Comparison of ENCODE assay signal across 8 cellular contexts in genomic region chr7:48088559-48089414, GRCh38. TPM values are rescaled to one million over a fixed set of nuclear protein-coding genes. Genes with fewer than 3 reads are reported as not detected.
DNase-seq lines count a peak whose midpoint lies in the region; ATAC-seq, FAIRE-seq and TF ChIP-seq lines count a peak whose summit lies in the region.

UPP1 (plus strand) TSS chr7:48089265; CDS start chr7:48094784, 5,519 bp downstream.

- peak within 1 kb of the TSS; percentile 57 to 94 (median 88) for H3K4me3 ChIP-seq in esophagus squamous epithelium

- intact Hi-C loops in esophagus squamous epithelium (cut with DNase I) = no loop called here

- H3K4me1 ChIP-seq in esophagus squamous epithelium = peaks cover 24 to 92% (median 61%) of the 10 kb centered on the region in 3 donors

- H3K9me3 ChIP-seq in esophagus squamous epithelium = no peaks in the 10 kb centered on the region

- H3K27ac ChIP-seq in esophagus squamous epithelium = peak within 1 kb of the TSS; percentile 89 to 98 (median 95)

- peaks cover 8 to 17% of the 10 kb centered on the region in 2 donors for H3K36me3 Mint-ChIP-seq in activated T-cell treated with anti-CD3 and anti-CD28 coated beads, Interleukin-2, amount 50 U/mL, for 72 hours (ENCODE audit: insufficient read depth in 2 of 2)
- no peaks in the 10 kb centered on the region for H3K36me3 Mint-ChIP-seq in naive B cell
- peaks cover 26% of the 10 kb centered on the region for H3K36me3 Mint-ChIP-seq in stimulated activated memory B cell treated with anti-CD40 and anti-IgM and Interleukin-4, amounts not matched to agents 10 μg/mL and 1 μg/mL and 100 μg/mL, for 72 hours

- in situ Hi-C loops in Caki2 (cut with HindIII; ENCODE audit: low pct_unique_long_range_greater_than_20kb, low sequenced_read_pairs) = no loop called here

- TF ChIP-seq POLR2A in esophagus squamous epithelium (IDR thresholded peaks at IDR 0.05) = peak in 3 of 4 donors; percentile 16 to 91 (median 81)

- H3K27ac Mint-ChIP-seq in activated T-cell treated with anti-CD3 and anti-CD28 coated beads, Interleukin-2, amount 50 U/mL, for 72 hours = peak within 1 kb of the TSS; percentile 92
- H3K27ac Mint-ChIP-seq in naive B cell = peak within 1 kb of the TSS in 4 of 6 donors; percentile 74 to 93 (median 75)
- H3K27ac Mint-ChIP-seq in stimulated activated memory B cell treated with anti-CD40 and anti-IgM and Interleukin-4, amounts not matched to agents 10 μg/mL and 1 μg/mL and 100 μg/mL, for 72 hours = peak within 1 kb of the TSS; percentile 91

- 3% methylated on average over 8 of the region's 66 CpGs; no CpG with 5 or more reads in 1 of the 2 donors for WGBS in esophagus squamous epithelium, 2 donors

- H3K4me3 Mint-ChIP-seq in activated T-cell treated with anti-CD3 and anti-CD28 coated beads, Interleukin-2, amount 50 U/mL, for 72 hours = peak within 1 kb of the TSS; percentile 87 to 98
- H3K4me3 Mint-ChIP-seq in naive B cell = peak within 1 kb of the TSS; percentile 82 to 97 (median 90)
- peak within 1 kb of the TSS; percentile 79 for H3K4me3 Mint-ChIP-seq in stimulated activated memory B cell treated with anti-CD40 and anti-IgM and Interleukin-4, amounts not matched to agents 10 μg/mL and 1 μg/mL and 100 μg/mL, for 72 hours

- H3K27me3 Mint-ChIP-seq in activated T-cell treated with anti-CD3 and anti-CD28 coated beads, Interleukin-2, amount 50 U/mL, for 72 hours (ENCODE audit: low read depth) = no peaks in the 10 kb centered on the region
- H3K27me3 Mint-ChIP-seq in naive B cell = peaks cover 0 to 6% (median 0%) of the 10 kb centered on the region in 3 donors
- no peaks in the 10 kb centered on the region for H3K27me3 Mint-ChIP-seq in stimulated activated memory B cell treated with anti-CD40 and anti-IgM and Interleukin-4, amounts not matched to agents 10 μg/mL and 1 μg/mL and 100 μg/mL, for 72 hours

- H3K27me3 ChIP-seq in esophagus squamous epithelium = no peaks in the 10 kb centered on the region

- DNase-seq in Caki2 (ENCODE audit: low read depth) (peak; percentile 98), HT-29 (ENCODE audit: low spot score) (peak; percentile 97), RCC 7860 (ENCODE audit: low spot score) (peak; percentile 99), esophagus squamous epithelium (lab: John Stamatoyannopoulos, UW) (peak; percentile 81), naive B cell (peak; percentile 59)
- peak; percentile 93 to 94 for DNase-seq in activated T-cell treated with anti-CD3 and anti-CD28 coated beads, Interleukin-2, amount 50 U/mL, for 72 hours

- peak; percentile 53 for ATAC-seq in GM21360 (IDR thresholded peaks at IDR 0.05; ENCODE audit: unreplicated experiment)
- peak; percentile 74 to 76 for ATAC-seq in activated T-cell treated with anti-CD3 and anti-CD28 coated beads, Interleukin-2, amount 50 U/mL, for 72 hours (replicated peaks in 1 of 2)
- ATAC-seq in naive B cell (ENCODE audit: low read depth in 2 of 2) = peak; percentile 75 to 76
- ATAC-seq in stimulated activated memory B cell treated with anti-CD40 and anti-IgM and Interleukin-4, amounts not matched to agents 10 μg/mL and 1 μg/mL and 100 μg/mL, for 72 hours = peak; percentile 88

- TF ChIP-seq CTCF in esophagus squamous epithelium (IDR thresholded peaks at IDR 0.05) = peak in 1 of 6 experiments; percentile 18

- H3K4me1 Mint-ChIP-seq in activated T-cell treated with anti-CD3 and anti-CD28 coated beads, Interleukin-2, amount 50 U/mL, for 72 hours (ENCODE audit: low read depth) = peaks cover 80% of the 10 kb centered on the region
- H3K4me1 Mint-ChIP-seq in naive B cell = peaks cover 13 to 23% (median 13%) of the 10 kb centered on the region in 3 donors
- H3K4me1 Mint-ChIP-seq in stimulated activated memory B cell treated with anti-CD40 and anti-IgM and Interleukin-4, amounts not matched to agents 10 μg/mL and 1 μg/mL and 100 μg/mL, for 72 hours = peaks cover 53% of the 10 kb centered on the region

- peaks cover 3 to 36% (median 5%) of the 10 kb centered on the region in 3 donors for H3K36me3 ChIP-seq in esophagus squamous epithelium

- H3K9me3 Mint-ChIP-seq in activated T-cell treated with anti-CD3 and anti-CD28 coated beads, Interleukin-2, amount 50 U/mL, for 72 hours = no peaks in the 10 kb centered on the region
- H3K9me3 Mint-ChIP-seq in naive B cell = no peaks in the 10 kb centered on the region
- H3K9me3 Mint-ChIP-seq in stimulated activated memory B cell treated with anti-CD40 and anti-IgM and Interleukin-4, amounts not matched to agents 10 μg/mL and 1 μg/mL and 100 μg/mL, for 72 hours = no peaks in the 10 kb centered on the region

- FAIRE-seq in RCC 7860 (lab: Jason Lieb, UNC) = peak; percentile 84

RNA-seq across cellular contexts. Expression of gene UPP1, which starts in this region (rescaled TPM):
- 163 and 175 TPM in 2 replicates for total RNA-seq in Caki2 (2014; rRNA removed; shearing (Covaris generic); ENCODE audit: low replicate concordance)
- total RNA-seq in HT-29 (2014; rRNA removed; shearing (Covaris generic)) = 22.5 and 24.3 TPM in 2 replicates
- total RNA-seq in activated T-cell treated with anti-CD3 and anti-CD28 coated beads, Interleukin-2, amount 50 U/mL, for 72 hours = 100 to 1,000 TPM in 1 of 2 donors, 10 to 100 TPM in 1; 92.2 to 122 TPM
- total RNA-seq in esophagus squamous epithelium = 100 to 1,000 TPM in 1 of 4 donors, 10 to 100 TPM in 3; 21.5 to 178 (median 49.6) TPM
- polyA plus RNA-seq in naive B cell (ENCODE audit: low read depth in 6 of 6) = 1 to 10 TPM in 5 of 6 donors, not detected in 1; 2.7 to 5.6 (median 3.3) TPM

Comparison
In these comparisons a context has a peak if more than half of its experiments do, and no peak if none do; other contexts are left out.
1. Peak in every context shown above with its lines: DNase-seq, ATAC-seq, H3K4me3 ChIP-seq and H3K27ac ChIP-seq.